ENCODE assay signal across 11 cellular contexts in the genomic region with DNA sequence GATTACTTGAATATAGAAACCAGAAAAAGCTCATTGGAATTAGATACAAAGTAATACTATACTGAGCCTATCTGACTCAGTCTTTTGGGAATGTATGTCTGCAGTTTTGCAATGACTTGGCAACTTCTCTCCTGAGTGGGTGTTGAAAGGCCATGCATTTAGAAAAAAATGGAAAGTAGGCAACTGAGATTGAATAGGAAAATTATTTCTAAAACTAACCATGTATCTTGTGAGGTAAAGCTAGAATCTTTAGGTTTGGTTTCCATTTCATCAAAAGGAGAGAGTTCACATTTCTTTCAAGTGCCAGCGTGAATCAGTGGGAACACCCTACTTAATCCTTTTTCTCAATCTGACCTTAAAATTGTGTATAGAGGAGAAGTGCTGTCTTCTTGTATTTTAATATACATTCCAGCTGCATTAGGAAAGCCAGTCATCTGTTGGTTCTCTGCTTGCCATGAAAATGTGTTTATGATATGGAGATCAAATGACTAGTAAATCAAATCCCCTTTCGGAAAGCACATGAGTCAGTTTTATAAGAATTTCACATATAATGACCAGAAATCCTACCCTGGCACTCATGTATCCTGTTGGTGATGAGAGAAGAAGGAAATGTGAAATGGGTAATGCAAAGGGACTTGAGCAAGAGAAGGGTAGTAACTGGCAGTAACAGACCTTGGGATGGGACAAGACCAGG. TPM values are rescaled to one million over a fixed set of nuclear protein-coding genes. Genes with fewer than 3 reads are reported as not detected.
DNase-seq lines count a peak whose midpoint lies in the region; ATAC-seq and TF ChIP-seq lines count a peak whose summit lies in the region.
"Had no signal": no experiment of that assay in that cellular context is flagged by ENCODE, and none has a peak within 500 bp of the region (broad histone marks: within the 10 kb centered on the region; RNA-seq: fewer than 3 reads in every experiment).

No MANE protein-coding gene starts in this region.

- peaks cover 48% of the 10 kb centered on the region for H3K36me3 Mint-ChIP-seq in activated T-cell treated with anti-CD3 and anti-CD28 coated beads, Interleukin-2, amount 50 U/mL, for 4 hours (ENCODE audit: insufficient read depth)

- intact Hi-C loops in adrenal gland (cut with DNase I) = no loop called here

- H3K9me3 Mint-ChIP-seq in activated T-cell treated with anti-CD3 and anti-CD28 coated beads, Interleukin-2, amount 50 U/mL, for 4 hours = no peaks in the 10 kb centered on the region
- H3K9me3 Mint-ChIP-seq: endodermal cell, IgD-negative memory B cell had no signal

- 88 to 94% (median 88%) methylated on average over 2 of the region's 2 CpGs for WGBS in adrenal gland, 4 donors

- peak overlapping the region in 4 of 5 donors; percentile 48 to 71 (median 52) for H3K27ac ChIP-seq in adrenal gland

- no peaks in the 10 kb centered on the region for H3K27me3 ChIP-seq in adrenal gland

- H3K9me3 ChIP-seq in adrenal gland (replicated peaks in 1 of 3) = no peaks in the 10 kb centered on the region

- no peak for TF ChIP-seq POLR2A in adrenal gland (IDR thresholded peaks at IDR 0.05)

- ATAC-seq in activated T-cell treated with anti-CD3 and anti-CD28 coated beads, Interleukin-2, amount 50 U/mL, for 4 hours = peak; percentile 58 to 82
- no peak for ATAC-seq in HG03378 (IDR thresholded peaks at IDR 0.05; ENCODE audit: unreplicated experiment)

- peaks cover 8 to 12% of the 10 kb centered on the region in 2 donors for H3K4me1 ChIP-seq in adrenal gland (replicated peaks in 1 of 2)

- TF ChIP-seq CTCF in adrenal gland (IDR thresholded peaks at IDR 0.05) = no peak

- peaks cover 13% of the 10 kb centered on the region for H3K4me1 Mint-ChIP-seq in activated T-cell treated with anti-CD3 and anti-CD28 coated beads, Interleukin-2, amount 50 U/mL, for 4 hours (ENCODE audit: low read depth)
- H3K4me1 Mint-ChIP-seq: endodermal cell had no signal

- H3K4me3 ChIP-seq in adrenal gland = no peak overlapping the region

- H3K36me3 ChIP-seq in adrenal gland (replicated peaks in 1 of 2) = peaks cover 0 to 79% of the 10 kb centered on the region in 2 donors

- H3K27me3 Mint-ChIP-seq in activated T-cell treated with anti-CD3 and anti-CD28 coated beads, Interleukin-2, amount 50 U/mL, for 4 hours (ENCODE audit: low read depth) = no peaks in the 10 kb centered on the region
- H3K27me3 Mint-ChIP-seq: IgD-negative memory B cell had no signal

- DNase-seq in activated T-cell treated with anti-CD3 and anti-CD28 coated beads, Interleukin-2, amount 50 U/mL, for 4 hours = no peak
- DNase-seq in activated T-cell treated with anti-CD3 and anti-CD28 coated beads, Interleukin-2, amount 50 U/mL, for 1 hour = no peak
- DNase-seq in adrenal gland = peak in 5 of 7 donors; percentile 53 to 70 (median 60)
- DNase-seq in hepatic stellate cell (ENCODE audit: low spot score) = peak; percentile 73
- DNase-seq in stromal cell of bone marrow (ENCODE audit: low read depth) = peak; percentile 93
- no peak for DNase-seq in OCI-M2 (lab: John Stamatoyannopoulos, UW; ENCODE audit: unreplicated experiment)
- DNase-seq in DMS 273 (lab: John Stamatoyannopoulos, UW; ENCODE audit: unreplicated experiment) = no peak
- DNase-seq: C1 segment of cervical spinal cord, endodermal cell had no signal

- no peak overlapping the region for H3K4me3 Mint-ChIP-seq in activated T-cell treated with anti-CD3 and anti-CD28 coated beads, Interleukin-2, amount 50 U/mL, for 4 hours
- H3K4me3 Mint-ChIP-seq: endodermal cell, IgD-negative memory B cell had no signal

RNA-seq across cellular contexts. Expression of a gene that starts 30.4 kb away (rescaled TPM):
- 10 to 100 TPM; 35.2 to 42.6 (median 36.0) TPM for total RNA-seq in activated T-cell treated with anti-CD3 and anti-CD28 coated beads, Interleukin-2, amount 50 U/mL, for 4 hours
- 10 to 100 TPM; 20.8 to 44.4 (median 32.2) TPM for total RNA-seq in adrenal gland
- 10 to 100 TPM; 17.5 to 41.1 (median 20.5) TPM for polyA plus RNA-seq in adrenal gland

RNA-seq across cellular contexts. Expression of a gene that starts 55.9 kb away (rescaled TPM):
- 10 to 100 TPM; 45.0 to 59.5 (median 46.8) TPM for total RNA-seq in activated T-cell treated with anti-CD3 and anti-CD28 coated beads, Interleukin-2, amount 50 U/mL, for 4 hours
- 10 to 100 TPM; 52.4 to 90.0 (median 64.3) TPM for total RNA-seq in adrenal gland
- polyA plus RNA-seq in adrenal gland = 100 to 1,000 TPM in 1 of 3 donors, 10 to 100 TPM in 2; 35.6 to 107 (median 49.5) TPM

RNA-seq across cellular contexts. Expression of a gene that starts 56.2 kb away (rescaled TPM):
- 100 to 1,000 TPM; 115 to 133 (median 117) TPM for total RNA-seq in activated T-cell treated with anti-CD3 and anti-CD28 coated beads, Interleukin-2, amount 50 U/mL, for 4 hours
- total RNA-seq in adrenal gland = 100 to 1,000 TPM in 3 of 8 donors, 10 to 100 TPM in 5; 46.9 to 141 (median 81.2) TPM
- polyA plus RNA-seq in adrenal gland = 10 to 100 TPM; 52.7 to 94.2 (median 55.0) TPM

Comparison
In these comparisons a context has a peak if more than half of its experiments do, and no peak if none do; other contexts are left out.
1. DNase-seq: peak in adrenal gland (5 of 7), hepatic stellate cell (single experiment) and stromal cell of bone marrow (single experiment); none in activated T-cell treated with anti-CD3 and anti-CD28 coated beads, Interleukin-2, amount 50 U/mL, for 4 hours (single experiment), activated T-cell treated with anti-CD3 and anti-CD28 coated beads, Interleukin-2, amount 50 U/mL, for 1 hour (single experiment), OCI-M2 (single experiment) and DMS 273 (single experiment).